In the genomic region with DNA sequence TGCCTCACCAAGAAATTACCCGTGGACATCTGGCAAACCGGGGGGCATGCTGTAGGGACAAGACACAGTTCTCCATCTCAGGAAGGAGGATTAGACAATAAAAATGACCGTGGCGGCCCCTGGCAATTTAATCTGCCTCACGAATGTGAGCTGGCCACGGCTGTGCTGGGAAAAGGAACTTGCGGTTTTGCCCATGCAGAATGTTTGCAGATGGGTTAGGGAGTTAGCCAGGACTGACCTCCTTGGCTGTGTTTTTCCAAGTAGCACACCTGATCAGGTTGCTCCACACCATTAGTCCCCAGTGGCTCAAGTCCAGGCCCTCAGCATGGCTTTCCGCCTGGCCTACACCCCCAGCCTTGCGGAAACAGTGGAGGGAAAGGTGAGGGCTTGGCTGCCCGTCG, we compare ENCODE assay signal across 9 cellular contexts. TPM values are rescaled to one million over a fixed set of nuclear protein-coding genes. Genes with fewer than 3 reads are reported as not detected.
A peak's percentile ranks its signal among the peaks of the same experiment; 100 is the strongest.
DNase-seq lines count a peak whose midpoint lies in the region; ATAC-seq and TF ChIP-seq lines count a peak whose summit lies in the region.
"Had no signal": no experiment of that assay in that cellular context is flagged by ENCODE, and none has a peak within 500 bp of the region (broad histone marks: within the 10 kb centered on the region; RNA-seq: fewer than 3 reads in every experiment).

No MANE protein-coding gene starts in this region.

- in situ Hi-C loops in G401 (cut with HindIII; ENCODE audit: low sequenced_read_pairs), result no loop called here

- POLR2A ChIA-PET in PC-9 (lab: Charles Lee; ENCODE audit: unreplicated experiment), result interaction anchor here (0.6 kb wide), 1 partner anchor 36 kb away, joined by 7 read pairs; no protein-coding TSS in a partner anchor

- no peak for ATAC-seq in HG02763 (IDR thresholded peaks at IDR 0.05; ENCODE audit: unreplicated experiment)
- no peak for ATAC-seq in GM18867 (IDR thresholded peaks at IDR 0.05; ENCODE audit: unreplicated experiment)

- peak overlapping the region; percentile 2 to 72 (median 16) for H3K9ac ChIP-seq in skeletal muscle tissue (ENCODE audit: low read depth in 1 of 3, low read length in 3 of 3)

- intact Hi-C loops in PC-9 (cut with micrococcal nuclease; ENCODE audit: unreplicated experiment), result loop anchor here (5.0 kb wide), 1 partner anchor 45 kb away; no protein-coding TSS in a partner anchor

- no TSS peak for BruUV-seq in PC-9 (replicated peaks; lab: Mats Ljungman, UMichigan)

- peak overlapping the region; percentile 66 for H3K4me2 ChIP-seq in PC-9

- H3K9me3 ChIP-seq in PC-9 (ENCODE audit: insufficient read depth, low read depth) (no peaks in the 10 kb centered on the region), skeletal muscle tissue (ENCODE audit: control insufficient read depth in 3 of 3, low read length in 3 of 3) (no peaks in the 10 kb centered on the region)

- H3K36me3 ChIP-seq in PC-9 (ENCODE audit: low read depth) (no peaks in the 10 kb centered on the region), skeletal muscle tissue (ENCODE audit: control insufficient read depth in 3 of 3, insufficient read depth in 3 of 3, low read length in 3 of 3) (peaks cover 4 to 18% (median 18%) of the 10 kb centered on the region in 3 donors)

- no peaks in the 10 kb centered on the region for H3K9me2 ChIP-seq in PC-9 (ENCODE audit: insufficient read depth)

- peaks cover 73% of the 10 kb centered on the region for H3F3A ChIP-seq in PC-9 (ENCODE audit: insufficient read depth, low read depth)

- H4K20me1 ChIP-seq in PC-9 (ENCODE audit: insufficient read depth), result 0 out of 2 replicates have a peak, but pooled peaks cover 7% of the 10 kb centered on the region

- CTCF ChIA-PET in PC-9 (lab: Charles Lee), result interaction anchor here (0.5 kb wide), 1 partner anchor 45 kb away, joined by 3 read pairs; no protein-coding TSS in a partner anchor

- H3K4me1 ChIP-seq in PC-9 (replicated peaks; ENCODE audit: insufficient read depth), result peaks cover 89% of the 10 kb centered on the region
- H3K4me1 ChIP-seq in skeletal muscle tissue (ENCODE audit: control insufficient read depth in 3 of 3, insufficient read depth in 3 of 3, low read length in 3 of 3), result peaks cover 73 to 90% (median 78%) of the 10 kb centered on the region in 3 donors

- TF ChIP-seq CTCF in PC-9 (conservative IDR thresholded peaks at IDR 0.05), result no peak
- TF ChIP-seq CTCF in fibroblast of mammary gland (conservative IDR thresholded peaks at IDR 0.05; ENCODE audit: control insufficient read depth, insufficient read depth, low read depth, low read length), result no peak

- peaks cover 34% of the 10 kb centered on the region for H3K79me2 ChIP-seq in PC-9 (ENCODE audit: low read depth)

- peak; percentile 63 for DNase-seq in G401 (ENCODE audit: low spot score)
- peak; percentile 78 to 96 for DNase-seq in PC-9
- DNase-seq in fibroblast of mammary gland (ENCODE audit: low read depth), result peak; percentile 31
- DNase-seq in SKM-1 treated with dmso at 0.1 percent for 144 hours (lab: John Stamatoyannopoulos, UW; ENCODE audit: unreplicated experiment), result no peak
- DNase-seq in dermis blood vessel endothelial cell, result no peak
- DNase-seq: activated B cell treated with CpG ODN at 0.5 μM for 24 hours had no signal

- H3K27me3 ChIP-seq in PC-9 (ENCODE audit: insufficient read depth, low read depth), result no peaks in the 10 kb centered on the region
- H3K27me3 ChIP-seq in skeletal muscle tissue (ENCODE audit: control insufficient read depth in 3 of 3, insufficient read depth in 3 of 3, low read length in 3 of 3), result no peaks in the 10 kb centered on the region

- H2AFZ ChIP-seq in PC-9, result no peak overlapping the region

- peak overlapping the region; percentile 93 for H3K27ac ChIP-seq in PC-9
- peak overlapping the region; percentile 75 for H3K27ac ChIP-seq in skeletal muscle tissue (ENCODE audit: low read depth, low read length)

- no peak overlapping the region; the same call in 1 of the 2 replicates for H3K4me3 ChIP-seq in PC-9
- no peak overlapping the region for H3K4me3 ChIP-seq in fibroblast of mammary gland (ENCODE audit: control insufficient read depth, low read depth, low read length)
- no peak overlapping the region for H3K4me3 ChIP-seq in skeletal muscle tissue (ENCODE audit: low read length in 3 of 3)

RNA-seq across cellular contexts. Expression of a gene that starts 20.8 kb away (rescaled TPM):
- 6.9 and 14.3 TPM in 2 replicates for total RNA-seq in G401 (2014; rRNA removed; shearing (Covaris generic))
- total RNA-seq in PC-9 (2021) (34.1 and 42.7 TPM in 2 replicates), skeletal muscle tissue (11.0 TPM), dermis blood vessel endothelial cell (11.2 and 15.1 TPM in 2 replicates)

RNA-seq across cellular contexts. Expression of a gene that starts 56.5 kb away (rescaled TPM):
- 63.7 and 69.2 TPM in 2 replicates for total RNA-seq in G401 (2014; rRNA removed; shearing (Covaris generic))
- total RNA-seq in PC-9 (2021) (15.8 and 16.1 TPM in 2 replicates), skeletal muscle tissue (10.4 TPM), dermis blood vessel endothelial cell (25.0 and 28.3 TPM in 2 replicates)

RNA-seq across cellular contexts. Expression of a gene that starts 56.7 kb away (rescaled TPM):
- total RNA-seq in G401 (2014; rRNA removed; shearing (Covaris generic)), result 63.1 and 130 TPM in 2 replicates
- total RNA-seq in PC-9 (2021), result 80.1 and 81.3 TPM in 2 replicates
- total RNA-seq in skeletal muscle tissue, result 29.7 TPM
- 44.7 and 49.0 TPM in 2 replicates for total RNA-seq in dermis blood vessel endothelial cell

Comparison
In these comparisons a context has a peak if more than half of its experiments do, and no peak if none do; other contexts are left out.
1. DNase-seq: peak in G401 (single experiment), PC-9 (2 of 2) and fibroblast of mammary gland (single experiment); none in SKM-1 treated with dmso at 0.1 percent for 144 hours (single experiment) and dermis blood vessel endothelial cell (single experiment).